Comparison of ENCODE assay signal across 8 cellular contexts in the genomic region with DNA sequence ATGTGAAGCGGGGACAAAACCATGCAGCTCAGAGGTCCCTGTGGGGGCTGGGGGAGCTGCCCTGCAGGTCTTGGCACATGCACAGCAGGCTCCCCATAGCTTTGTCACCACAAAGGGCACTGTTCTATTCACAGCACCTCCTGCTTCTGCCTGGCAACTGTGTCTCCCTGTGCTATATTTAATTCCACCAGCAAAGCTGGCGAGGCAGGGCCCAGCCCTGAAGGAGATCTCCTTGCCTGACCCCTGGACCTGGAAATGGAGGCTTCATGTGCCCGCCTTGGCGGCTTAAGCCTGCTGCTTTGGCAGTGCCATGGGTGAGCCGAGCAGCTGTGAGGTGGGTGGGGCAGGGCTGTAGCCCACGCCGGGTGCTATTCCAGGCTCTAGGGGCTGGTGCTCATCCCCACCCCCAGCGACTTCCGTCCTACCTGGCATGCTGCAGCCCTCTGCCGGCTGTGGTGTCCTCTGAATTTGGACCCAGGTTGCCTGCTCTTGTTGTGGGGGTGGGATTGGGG. TPM values are rescaled to one million over a fixed set of nuclear protein-coding genes. Genes with fewer than 3 reads are reported as not detected.
DNase-seq lines count a peak whose midpoint lies in the region; ATAC-seq and TF ChIP-seq lines count a peak whose summit lies in the region.

No MANE protein-coding gene starts in this region.

- H3K36me3 ChIP-seq in DOHH2 (ENCODE audit: control insufficient read depth, low read length), result no peaks in the 10 kb centered on the region
- no peaks in the 10 kb centered on the region for H3K36me3 ChIP-seq in muscle layer of duodenum (ENCODE audit: control insufficient read depth in 1 of 2, insufficient read depth in 2 of 2, low read length in 2 of 2)

- H3K9me3 ChIP-seq in DOHH2 (ENCODE audit: control insufficient read depth, insufficient read depth, low read length) (no peaks in the 10 kb centered on the region), muscle layer of duodenum (ENCODE audit: control insufficient read depth in 1 of 2, low read length in 2 of 2) (no peaks in the 10 kb centered on the region)

- DNase-seq in NCI-H510A treated with DMSO at 0.1 percent for 48 hours (lab: John Stamatoyannopoulos, UW), result peak; percentile 32
- no peak for DNase-seq in central memory CD8-positive, alpha-beta T cell (ENCODE audit: low spot score in 2 of 2)
- no peak for DNase-seq in NCI-H1417 treated with DMSO at 0.1 percent for 48 hours (lab: John Stamatoyannopoulos, UW)
- DNase-seq in mucosa of gallbladder (ENCODE audit: low spot score), result no peak

- no peak for ATAC-seq in central memory CD8-positive, alpha-beta T cell (replicated peaks; ENCODE audit: extremely low read depth, poor library complexity, severe bottlenecking)
- ATAC-seq in HG03378 (IDR thresholded peaks at IDR 0.05; ENCODE audit: unreplicated experiment), result no peak
- no peak for ATAC-seq in HG02973 (IDR thresholded peaks at IDR 0.05; ENCODE audit: unreplicated experiment)

- H3K4me1 Mint-ChIP-seq in central memory CD8-positive, alpha-beta T cell, result peaks cover 18% of the 10 kb centered on the region

- H3K4me3 ChIP-seq in DOHH2 (ENCODE audit: low read length), result no peak overlapping the region; the same call in 1 of the 2 replicates
- peak overlapping the region; percentile 48 to 50 for H3K4me3 ChIP-seq in muscle layer of duodenum (ENCODE audit: low read depth in 1 of 2, low read length in 2 of 2)

- H3F3A ChIP-seq in DOHH2 (ENCODE audit: control insufficient read depth, insufficient read depth), result peaks cover 7% of the 10 kb centered on the region; the same call in 1 of the 2 replicates

- H3K27me3 ChIP-seq in DOHH2 (ENCODE audit: control insufficient read depth, low read length) (no peaks in the 10 kb centered on the region; the same call in 1 of the 2 replicates), muscle layer of duodenum (ENCODE audit: low read depth, low read length) (no peaks in the 10 kb centered on the region)

- H3K79me2 ChIP-seq in DOHH2 (ENCODE audit: control insufficient read depth, low read length), result no peaks in the 10 kb centered on the region

- H3K27ac ChIP-seq in DOHH2 (ENCODE audit: low read depth, low read length) (no peak overlapping the region), muscle layer of duodenum (ENCODE audit: low read length) (peak overlapping the region; percentile 77)

- no peak overlapping the region for H3K4me3 Mint-ChIP-seq in central memory CD8-positive, alpha-beta T cell

- TF ChIP-seq CTCF in DOHH2 (IDR thresholded peaks at IDR 0.05; ENCODE audit: low read depth, low read length, poor library complexity, severe bottlenecking), result no peak

- H3K36me3 Mint-ChIP-seq in central memory CD8-positive, alpha-beta T cell (ENCODE audit: insufficient read depth), result peaks cover 4% of the 10 kb centered on the region

- H3K27me3 Mint-ChIP-seq in central memory CD8-positive, alpha-beta T cell, result peaks cover 31% of the 10 kb centered on the region

- H3K27ac Mint-ChIP-seq in central memory CD8-positive, alpha-beta T cell (ENCODE audit: low read depth), result peak overlapping the region; percentile 65

- no peaks in the 10 kb centered on the region for H3K9me2 ChIP-seq in DOHH2 (replicated peaks; ENCODE audit: control insufficient read depth, low read length)

- no peaks in the 10 kb centered on the region for H4K20me1 ChIP-seq in DOHH2 (ENCODE audit: control insufficient read depth, insufficient read depth, low read depth, low read length)

- H3K4me2 ChIP-seq in DOHH2 (ENCODE audit: low read length), result peak overlapping the region; percentile 84

- no peaks in the 10 kb centered on the region for H3K9me3 Mint-ChIP-seq in central memory CD8-positive, alpha-beta T cell

- peaks cover 45% of the 10 kb centered on the region for H3K4me1 ChIP-seq in DOHH2 (ENCODE audit: control insufficient read depth, low read length)
- H3K4me1 ChIP-seq in muscle layer of duodenum (ENCODE audit: control insufficient read depth in 1 of 2, insufficient read depth in 2 of 2, low read length in 2 of 2), result peaks cover 34 to 78% of the 10 kb centered on the region in 2 donors

RNA-seq across cellular contexts. Expression of gene LDHD, which starts 6.8 kb away (rescaled TPM):
- 14.5 TPM for total RNA-seq in mucosa of gallbladder

RNA-seq across cellular contexts. Expression of gene ZFP1, which starts 38.5 kb away (rescaled TPM):
- total RNA-seq in mucosa of gallbladder, result 11.4 TPM
